Comparison of ENCODE assay signal across 9 cellular contexts in the genomic region with DNA sequence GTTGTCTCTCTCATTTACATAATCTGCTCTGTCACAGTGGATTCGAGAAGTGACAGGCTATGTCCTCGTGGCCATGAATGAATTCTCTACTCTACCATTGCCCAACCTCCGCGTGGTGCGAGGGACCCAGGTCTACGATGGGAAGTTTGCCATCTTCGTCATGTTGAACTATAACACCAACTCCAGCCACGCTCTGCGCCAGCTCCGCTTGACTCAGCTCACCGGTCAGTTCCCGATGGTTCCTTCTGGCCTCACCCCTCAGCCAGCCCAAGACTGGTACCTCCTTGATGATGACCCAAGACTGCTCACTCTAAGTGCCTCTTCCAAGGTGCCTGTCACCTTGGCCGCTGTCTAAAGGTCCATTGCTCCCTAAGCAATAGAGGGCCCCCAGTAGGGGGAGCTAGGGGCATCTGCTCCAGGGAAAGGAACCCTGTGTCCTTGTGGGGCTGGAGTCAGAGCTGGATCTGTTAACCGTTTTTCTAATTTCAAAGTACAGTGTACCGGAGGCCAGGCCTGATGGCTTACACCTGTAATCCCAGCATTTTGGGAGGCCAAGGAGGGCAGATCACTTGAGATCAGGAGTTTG. TPM values are rescaled to one million over a fixed set of nuclear protein-coding genes. Genes with fewer than 3 reads are reported as not detected.
DNase-seq lines count a peak whose midpoint lies in the region; ATAC-seq and TF ChIP-seq lines count a peak whose summit lies in the region.
"Had no signal": no experiment of that assay in that cellular context is flagged by ENCODE, and none has a peak within 500 bp of the region (broad histone marks: within the 10 kb centered on the region; RNA-seq: fewer than 3 reads in every experiment).

No MANE protein-coding gene starts in this region.

- H3K27me3 ChIP-seq in CD8-positive, alpha-beta memory T cell (ENCODE audit: insufficient read depth, low read length, poor library complexity, severe bottlenecking): peaks cover 6% of the 10 kb centered on the region

- H3K4me3 Mint-ChIP-seq in activated CD4-positive, alpha-beta T cell treated with anti-CD3 and anti-CD28 coated beads, Interleukin-2, amount 10 ng/mL, durations not matched to agents 7 days and 5 days: no peak overlapping the region
- H3K4me3 Mint-ChIP-seq in CD8-positive, alpha-beta memory T cell: no peak overlapping the region
- no peak overlapping the region for H3K4me3 Mint-ChIP-seq in T-helper 17 cell
- H3K4me3 Mint-ChIP-seq: T-helper 1 cell treated with Interleukin-12 subunit alpha and Interleukin-12 subunit beta and Interleukin-4 antibody, amounts not matched to agents 30 μg/mL and 1 μg/mL, for 36 hours had no signal

- peaks cover 0 to 10% of the 10 kb centered on the region in 2 experiments; a peak in 2 of 3 replicates for H3K36me3 ChIP-seq in HEK293 (ENCODE audit: control insufficient read depth in 2 of 2, insufficient read depth in 1 of 2, low read length in 2 of 2)
- H3K36me3 ChIP-seq in CD8-positive, alpha-beta memory T cell (ENCODE audit: insufficient read depth, low read length): no peaks in the 10 kb centered on the region

- H3K9me3 Mint-ChIP-seq in activated CD4-positive, alpha-beta T cell treated with anti-CD3 and anti-CD28 coated beads, Interleukin-2, amount 10 ng/mL, durations not matched to agents 7 days and 5 days: no peaks in the 10 kb centered on the region
- H3K9me3 Mint-ChIP-seq in CD8-positive, alpha-beta memory T cell: no peaks in the 10 kb centered on the region
- H3K9me3 Mint-ChIP-seq: T-helper 1 cell treated with Interleukin-12 subunit alpha and Interleukin-12 subunit beta and Interleukin-4 antibody, amounts not matched to agents 30 μg/mL and 1 μg/mL, for 36 hours had no signal

- H3K9me3 ChIP-seq in HEK293 (ENCODE audit: control insufficient read depth, insufficient read depth, low read depth, low read length) (no peaks in the 10 kb centered on the region), T-helper 17 cell (ENCODE audit: control insufficient read depth, low read length, poor library complexity, severe bottlenecking) (no peaks in the 10 kb centered on the region)
- no peaks in the 10 kb centered on the region for H3K9me3 ChIP-seq in CD8-positive, alpha-beta memory T cell (ENCODE audit: low read length)

- H3K27me3 Mint-ChIP-seq in activated CD4-positive, alpha-beta T cell treated with anti-CD3 and anti-CD28 coated beads, Interleukin-2, amount 10 ng/mL, durations not matched to agents 7 days and 5 days: peaks cover 30% of the 10 kb centered on the region
- H3K27me3 Mint-ChIP-seq in CD8-positive, alpha-beta memory T cell: peaks cover 7 to 15% of the 10 kb centered on the region in 2 donors
- H3K27me3 Mint-ChIP-seq in T-helper 17 cell: no peaks in the 10 kb centered on the region

- no peaks in the 10 kb centered on the region for H3K36me3 Mint-ChIP-seq in activated CD4-positive, alpha-beta T cell treated with anti-CD3 and anti-CD28 coated beads, Interleukin-2, amount 10 ng/mL, durations not matched to agents 7 days and 5 days (ENCODE audit: low read depth)
- H3K36me3 Mint-ChIP-seq in CD8-positive, alpha-beta memory T cell: peaks cover 0 to 1% (median 0%) of the 10 kb centered on the region in 3 donors
- H3K36me3 Mint-ChIP-seq in T-helper 17 cell (ENCODE audit: low read depth): no peaks in the 10 kb centered on the region

- no peak overlapping the region for H3K27ac Mint-ChIP-seq in activated CD4-positive, alpha-beta T cell treated with anti-CD3 and anti-CD28 coated beads, Interleukin-2, amount 10 ng/mL, durations not matched to agents 7 days and 5 days
- H3K27ac Mint-ChIP-seq in CD8-positive, alpha-beta memory T cell: peak overlapping the region in 2 of 8 donors; percentile 33 to 71
- H3K27ac Mint-ChIP-seq in T-helper 17 cell: no peak overlapping the region
- H3K27ac Mint-ChIP-seq: T-helper 1 cell treated with Interleukin-12 subunit alpha and Interleukin-12 subunit beta and Interleukin-4 antibody, amounts not matched to agents 30 μg/mL and 1 μg/mL, for 36 hours had no signal

- no peak overlapping the region for H3K4me3 ChIP-seq in HEK293 (ENCODE audit: low read depth, low read length)
- H3K4me3 ChIP-seq in CD8-positive, alpha-beta memory T cell (ENCODE audit: low read length): no peak overlapping the region

- H3K4me1 Mint-ChIP-seq in activated CD4-positive, alpha-beta T cell treated with anti-CD3 and anti-CD28 coated beads, Interleukin-2, amount 10 ng/mL, durations not matched to agents 7 days and 5 days: peaks cover 13% of the 10 kb centered on the region
- peaks cover 3 to 11% (median 4%) of the 10 kb centered on the region in 3 donors for H3K4me1 Mint-ChIP-seq in CD8-positive, alpha-beta memory T cell
- H3K4me1 Mint-ChIP-seq in T-helper 17 cell: peaks cover 5% of the 10 kb centered on the region

- POLR2A ChIA-PET in HEK293 (lab: Yijun Ruan, JAX): interaction anchor here (0.5 to 5.0 kb wide), 4 partner anchors 17 to 33 kb away, joined by 3 to 39 read pairs (median 6); partner anchors contain the start of genes PA2G4 and ZC3H10
- POLR2A ChIA-PET in activated CD4-positive, alpha-beta T cell treated with anti-CD3 and anti-CD28 coated beads, Interleukin-2, amount 10 ng/mL, durations not matched to agents 7 days and 5 days (lab: Charles Lee): interaction anchor here (0.5 kb wide), 1 partner anchor 256 kb away, joined by 6 read pairs; the partner anchor contains the start of gene DNAJC14
- POLR2A ChIA-PET in CD8-positive, alpha-beta memory T cell (lab: Charles Lee): interaction anchor here (0.5 to 0.6 kb wide), 2 partner anchors 13 to 104 kb away, joined by 3 to 4 read pairs; partner anchors contain the start of gene SMARCC2

- ATAC-seq in HG03196 (IDR thresholded peaks at IDR 0.05; ENCODE audit: unreplicated experiment): no peak
- ATAC-seq in T-helper 17 cell: no peak

- CTCF ChIA-PET in HEK293 (lab: Yijun Ruan, JAX): interaction anchor here (0.5 to 1.7 kb wide), 18 partner anchors 8 to 384 kb away, joined by 3 to 9 read pairs (median 4); partner anchors contain the start of genes ESYT1, PA2G4 and ZC3H10
- CTCF ChIA-PET in activated CD4-positive, alpha-beta T cell treated with anti-CD3 and anti-CD28 coated beads, Interleukin-2, amount 10 ng/mL, durations not matched to agents 7 days and 5 days (lab: Charles Lee): interaction anchor here (0.6 to 1.9 kb wide), 14 partner anchors 11 to 346 kb away, joined by 3 to 10 read pairs (median 3); partner anchors contain the start of gene ZC3H10
- CTCF ChIA-PET in CD8-positive, alpha-beta memory T cell (lab: Charles Lee): interaction anchor here (0.6 to 3.0 kb wide), 11 partner anchors 10 to 350 kb away, joined by 3 to 15 read pairs (median 3); partner anchors contain the start of genes ESYT1, RPL41, SMARCC2 and STAT2

- DNase-seq in D341Med (ENCODE audit: low spot score): peak; percentile 69
- DNase-seq in activated CD4-positive, alpha-beta T cell treated with anti-CD3 and anti-CD28 coated beads, Interleukin-2, amount 10 ng/mL, durations not matched to agents 7 days and 5 days: peak; percentile 48
- peak; percentile 73 for DNase-seq in islet precursor cell
- no peak for DNase-seq in CD8-positive, alpha-beta memory T cell
- DNase-seq in T-helper 17 cell: no peak
- no peak for DNase-seq in germinal center (ENCODE audit: low spot score)

- 0 out of 2 replicates have a peak, but pooled peaks have one; percentile 10 for TF ChIP-seq CTCF in HEK293 (tag by site-specific recombination; IDR thresholded peaks at IDR 0.05)

- no peaks in the 10 kb centered on the region; the same call in 1 of the 2 replicates for H3K4me1 ChIP-seq in HEK293 (ENCODE audit: control insufficient read depth, insufficient read depth, low read length)
- H3K4me1 ChIP-seq in CD8-positive, alpha-beta memory T cell (ENCODE audit: insufficient read depth, low read length): no peaks in the 10 kb centered on the region

- no peak overlapping the region for H3K27ac ChIP-seq in HEK293 (ENCODE audit: extremely low read depth, low read depth, low read length)
- H3K27ac ChIP-seq in CD8-positive, alpha-beta memory T cell (ENCODE audit: low read depth, low read length): no peak overlapping the region

TF ChIP-seq in HEK293, 187 proteins besides CTCF, POLR2A, EP300 and RAD21:
- TF ChIP-seq IKZF3 (tag by site-specific recombination; IDR thresholded peaks at IDR 0.05): peak; percentile 56; the same call in 1 of the 2 replicates
- no peak for TF ChIP-seq ZNF837 (tag by site-specific recombination; IDR thresholded peaks at IDR 0.05)
- peak; percentile 38; the same call in 1 of the 2 replicates for TF ChIP-seq ZNF561 (tag by site-specific recombination; IDR thresholded peaks at IDR 0.05; ENCODE audit: borderline replicate concordance)
- TF ChIP-seq ZSCAN30 (tag by site-specific recombination; IDR thresholded peaks at IDR 0.05): 0 out of 2 replicates have a peak, but pooled peaks have one; percentile 48
- peak; percentile 43 for TF ChIP-seq ZNF654 (tag by site-specific recombination; IDR thresholded peaks at IDR 0.05; ENCODE audit: low read depth)

RNA-seq across cellular contexts. Expression of gene ERBB3, which starts 5.1 kb away (rescaled TPM):
- total RNA-seq in activated CD4-positive, alpha-beta T cell treated with anti-CD3 and anti-CD28 coated beads, Interleukin-2, amount 10 ng/mL, durations not matched to agents 7 days and 5 days: 1 to 10 TPM; 1.3 to 1.5 TPM
- total RNA-seq in CD8-positive, alpha-beta memory T cell: 1 to 10 TPM; 1.7 to 1.9 TPM
- 0.63 TPM for polyA plus RNA-seq in CD8-positive, alpha-beta memory T cell
- under 1 TPM; 0.60 to 0.80 TPM for total RNA-seq in T-helper 17 cell

RNA-seq across cellular contexts. Expression of gene PA2G4, which starts 19.3 kb away (rescaled TPM):
- 100 to 1,000 TPM; 244 to 289 TPM for total RNA-seq in activated CD4-positive, alpha-beta T cell treated with anti-CD3 and anti-CD28 coated beads, Interleukin-2, amount 10 ng/mL, durations not matched to agents 7 days and 5 days
- total RNA-seq in CD8-positive, alpha-beta memory T cell: 100 to 1,000 TPM; 468 to 504 TPM
- 249 TPM for polyA plus RNA-seq in CD8-positive, alpha-beta memory T cell
- 10 to 100 TPM; 62.0 to 76.2 TPM for total RNA-seq in T-helper 17 cell

RNA-seq across cellular contexts. Expression of gene RPL41, which starts 31.4 kb away (rescaled TPM):
- 1,000 to 10,000 TPM; 3,940 to 4,815 TPM for total RNA-seq in activated CD4-positive, alpha-beta T cell treated with anti-CD3 and anti-CD28 coated beads, Interleukin-2, amount 10 ng/mL, durations not matched to agents 7 days and 5 days
- 1,000 to 10,000 TPM; 5,711 to 5,990 TPM for total RNA-seq in CD8-positive, alpha-beta memory T cell
- polyA plus RNA-seq in CD8-positive, alpha-beta memory T cell: 7,268 TPM
- 1,000 to 10,000 TPM; 5,484 to 5,668 TPM for total RNA-seq in T-helper 17 cell

RNA-seq across cellular contexts. Expression of gene ZC3H10, which starts 33.0 kb away (rescaled TPM):
- total RNA-seq in activated CD4-positive, alpha-beta T cell treated with anti-CD3 and anti-CD28 coated beads, Interleukin-2, amount 10 ng/mL, durations not matched to agents 7 days and 5 days: 1 to 10 TPM; 8.2 to 9.1 TPM
- 1 to 10 TPM; 8.1 to 9.0 TPM for total RNA-seq in CD8-positive, alpha-beta memory T cell
- 3.2 TPM for polyA plus RNA-seq in CD8-positive, alpha-beta memory T cell
- 1 to 10 TPM; 6.8 to 8.7 TPM for total RNA-seq in T-helper 17 cell

RNA-seq across cellular contexts. Expression of gene ESYT1, which starts 43.0 kb away (rescaled TPM):
- total RNA-seq in activated CD4-positive, alpha-beta T cell treated with anti-CD3 and anti-CD28 coated beads, Interleukin-2, amount 10 ng/mL, durations not matched to agents 7 days and 5 days: 100 to 1,000 TPM; 367 to 399 TPM
- total RNA-seq in CD8-positive, alpha-beta memory T cell: 100 to 1,000 TPM; 185 to 191 TPM
- polyA plus RNA-seq in CD8-positive, alpha-beta memory T cell: 374 TPM
- total RNA-seq in T-helper 17 cell: 100 to 1,000 TPM; 178 to 211 TPM

Comparison
In these comparisons a context has a peak if more than half of its experiments do, and no peak if none do; other contexts are left out.
1. DNase-seq: peak in D341Med (single experiment), activated CD4-positive, alpha-beta T cell treated with anti-CD3 and anti-CD28 coated beads, Interleukin-2, amount 10 ng/mL, durations not matched to agents 7 days and 5 days (single experiment) and islet precursor cell (single experiment); none in CD8-positive, alpha-beta memory T cell (0 of 5), T-helper 17 cell (0 of 3) and germinal center (single experiment).